In the genomic region with DNA sequence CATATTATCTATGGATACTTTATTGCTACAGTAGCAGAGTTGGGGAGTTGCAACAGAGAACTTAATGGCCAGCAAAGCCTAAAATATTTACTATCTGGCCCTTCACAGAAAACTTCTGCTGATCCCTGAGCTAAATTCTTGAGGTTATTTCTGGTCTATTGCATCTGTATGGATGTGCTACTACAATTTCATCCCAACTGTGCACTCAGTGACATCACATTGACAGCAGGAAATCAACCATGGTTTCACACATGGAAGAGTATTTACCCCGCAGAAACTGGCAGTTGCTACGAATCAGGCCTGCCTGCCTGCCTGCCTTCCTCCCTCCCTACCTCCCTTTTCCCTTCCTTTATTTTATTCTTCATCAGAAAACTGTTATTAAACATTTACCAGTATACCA, we compare ENCODE assay signal across 29 cellular contexts. TPM values are rescaled to one million over a fixed set of nuclear protein-coding genes. Genes with fewer than 3 reads are reported as not detected.
A peak's percentile ranks its signal among the peaks of the same experiment; 100 is the strongest.
DNase-seq lines count a peak whose midpoint lies in the region; ATAC-seq, FAIRE-seq and TF ChIP-seq lines count a peak whose summit lies in the region.
"Had no signal": no experiment of that assay in that cellular context is flagged by ENCODE, and none has a peak within 500 bp of the region (broad histone marks: within the 10 kb centered on the region; RNA-seq: fewer than 3 reads in every experiment).

No MANE protein-coding gene starts in this region.

- 74 to 83% (median 74%) methylated on average over 2 of the region's 2 CpGs for WGBS in small intestine, 3 donors

- no peaks in the 10 kb centered on the region for H3K9me3 ChIP-seq in small intestine (ENCODE audit: control insufficient read depth, low read depth)
- H3K9me3 ChIP-seq: esophagus muscularis mucosa, gastroesophageal sphincter, prostate gland, SJSA1, thoracic aorta had no signal

- no peak overlapping the region for H3K27ac ChIP-seq in small intestine (ENCODE audit: low read depth in 1 of 2, low read length in 1 of 2)
- H3K27ac ChIP-seq: 22Rv1, coronary artery, esophagus muscularis mucosa, gastroesophageal sphincter, prostate gland, SJSA1, thoracic aorta had no signal

- no peaks in the 10 kb centered on the region for H3K4me1 ChIP-seq in small intestine (ENCODE audit: control insufficient read depth in 2 of 2, insufficient read depth in 1 of 2, low read depth in 1 of 2, low read length in 1 of 2)
- H3K4me1 ChIP-seq: esophagus muscularis mucosa, gastroesophageal sphincter, prostate gland, SJSA1 had no signal

- H3K36me3 ChIP-seq in small intestine (ENCODE audit: control insufficient read depth in 2 of 2, insufficient read depth in 2 of 2, low read length in 2 of 2), result no peaks in the 10 kb centered on the region
- H3K36me3 ChIP-seq: esophagus muscularis mucosa, gastroesophageal sphincter, prostate gland, SJSA1, thoracic aorta had no signal

- no peak for FAIRE-seq in small intestine (lab: Jason Lieb, UNC)
- FAIRE-seq: G401.6, urothelium cell line had no signal

- H3K27me3 ChIP-seq in small intestine (ENCODE audit: control insufficient read depth in 2 of 2, insufficient read depth in 2 of 2, low read length in 2 of 2), result no peaks in the 10 kb centered on the region
- H3K27me3 ChIP-seq: gastroesophageal sphincter had no signal

- in situ Hi-C loops in GM13977 (cut with MboI; ENCODE audit: low pct_unique_long_range_greater_than_20kb, low sequenced_read_pairs, unreplicated experiment), result no loop called here

- DNase-seq in DMS53 (lab: John Stamatoyannopoulos, UW) (peak; percentile 40), DMS53 treated with DMSO at 0.1 percent for 48 hours (lab: John Stamatoyannopoulos, UW; ENCODE audit: unreplicated experiment) (no peak), NCI-H2171 treated with DMSO at 0.1 percent for 48 hours (lab: John Stamatoyannopoulos, UW) (peak; percentile 77), fibroblast of peridontal ligament (ENCODE audit: extremely low read depth) (peak; percentile 62), retina (peak; percentile 79), small intestine (no peak), GM13977 (ENCODE audit: low spot score) (no peak)
- DNase-seq: activated CD4-positive, alpha-beta T cell treated with anti-CD3 and anti-CD28 coated beads, Interleukin-2, amount 50 U/mL, for 4 hours; activated CD4-positive, CD25-positive, alpha-beta regulatory T cell; activated naive CD4-positive, alpha-beta T cell treated with Interleukin-2 at 50 U/mL for 16 hours; amniotic stem cell; CD8-positive, alpha-beta T cell; DMS 273 treated with DMSO at 0.1 percent for 48 hours; hippocampal formation; NCI-H2081 treated with DMSO at 0.1 percent for 48 hours; stimulated activated naive CD8-positive, alpha-beta T cell treated with anti-CD3 and anti-CD28 coated beads, Interleukin-15, Interleukin-2, amounts not matched to agents 100 U/mL and 50 U/mL, for 24 hours; T-cell had no signal

- no peak for TF ChIP-seq CTCF in GM13977 (IDR thresholded peaks at IDR 0.05; ENCODE audit: extremely low read depth, insufficient read depth, missing control alignments)

- H3K4me3 ChIP-seq in small intestine (ENCODE audit: low read depth in 1 of 2, low read length in 2 of 2), result no peak overlapping the region
- H3K4me3 ChIP-seq: coronary artery, esophagus muscularis mucosa, gastroesophageal sphincter, prostate gland, SJSA1, thoracic aorta had no signal

- ATAC-seq in HG03457 (IDR thresholded peaks at IDR 0.05; ENCODE audit: unreplicated experiment), result no peak
- ATAC-seq: CD8-positive, alpha-beta T cell; gastroesophageal sphincter; stimulated activated naive CD8-positive, alpha-beta T cell treated with anti-CD3 and anti-CD28 coated beads, Interleukin-15, Interleukin-2, amounts not matched to agents 100 U/mL and 50 U/mL, for 24 hours; T-cell had no signal

RNA-seq across cellular contexts. Expression of gene CLCA2, which starts 12.1 kb away (rescaled TPM):
- polyA plus RNA-seq in small intestine, result 1 to 10 TPM in 1 of 3 donors, under 1 TPM in 2; 0.37 to 4.7 (median 0.81) TPM
- polyA plus RNA-seq: IgD-negative memory B cell, liver had no signal

RNA-seq across cellular contexts. Expression of gene CLCA1, which starts 32.7 kb away (rescaled TPM):
- polyA plus RNA-seq in small intestine, result 100 to 1,000 TPM in 2 of 3 donors, 10 to 100 TPM in 1; 90.2 to 302 (median 176) TPM
- polyA plus RNA-seq: IgD-negative memory B cell, liver had no signal

RNA-seq across cellular contexts. Expression of gene ODF2L, which starts 39.9 kb away (rescaled TPM):
- polyA plus RNA-seq in small intestine, result 10 to 100 TPM in 1 of 3 donors, 1 to 10 TPM in 2; 4.1 to 17.6 (median 6.9) TPM

Comparison
In these comparisons a context has a peak if more than half of its experiments do, and no peak if none do; other contexts are left out.
1. DNase-seq: peak in DMS53 (single experiment), NCI-H2171 treated with DMSO at 0.1 percent for 48 hours (single experiment), fibroblast of peridontal ligament (single experiment) and retina (single experiment); none in DMS53 treated with DMSO at 0.1 percent for 48 hours (single experiment), small intestine (single experiment) and GM13977 (single experiment).